Comparison of ENCODE assay signal across 9 cellular contexts in genomic region chr21:44926364-44927101, GRCh38. TPM values are rescaled to one million over a fixed set of nuclear protein-coding genes. Genes with fewer than 3 reads are reported as not detected.
DNase-seq lines count a peak whose midpoint lies in the region; ATAC-seq, FAIRE-seq and TF ChIP-seq lines count a peak whose summit lies in the region.
"Had no signal": no experiment of that assay in that cellular context is flagged by ENCODE, and none has a peak within 500 bp of the region (broad histone marks: within the 10 kb centered on the region; RNA-seq: fewer than 3 reads in every experiment).

No MANE protein-coding gene starts in this region.

- H3K27ac ChIP-seq in left ventricle myocardium inferior (replicated peaks) (no peak overlapping the region), keratinocyte (ENCODE audit: control insufficient read depth, insufficient read depth, low read length) (peak overlapping the region; percentile 20), aorta (ENCODE audit: low read depth in 1 of 2, low read length in 2 of 2) (no peak overlapping the region), H9 (ENCODE audit: insufficient read length, low read depth, low read length) (no peak overlapping the region), testis (no peak overlapping the region)
- H3K27ac ChIP-seq: C4-2B had no signal

- H3K4me3 ChIP-seq in left ventricle myocardium inferior, result no peak overlapping the region
- H3K4me3 ChIP-seq in keratinocyte (ENCODE audit: control insufficient read depth in 2 of 3, extremely low read depth in 1 of 3, insufficient read depth in 2 of 3, low read depth in 1 of 3, low read length in 3 of 3), result no peak overlapping the region
- H3K4me3 ChIP-seq in aorta (ENCODE audit: low read length in 2 of 2), result no peak overlapping the region
- H3K4me3 ChIP-seq in testis, result no peak overlapping the region

- WGBS in aorta, 2 donors, result 65 to 68% methylated on average over 23 of the region's 23 CpGs
- WGBS in H9 (ENCODE audit: extremely low coverage, insufficient read length, low lambda C conversion rate), result no CpG with 5 or more reads among the region's 23 CpGs
- 66 to 67% methylated on average over 17 to 23 of the region's 23 CpGs for WGBS in testis, 2 donors

- TF ChIP-seq CTCF in left ventricle myocardium inferior (IDR thresholded peaks at IDR 0.05; ENCODE audit: borderline replicate concordance), result no peak
- no peak for TF ChIP-seq CTCF in activated CD8-positive, alpha-beta T cell treated with anti-CD3 and anti-CD28 coated beads for 36 hours (IDR thresholded peaks at IDR 0.05)
- no peak for TF ChIP-seq CTCF in keratinocyte (optimal IDR thresholded peaks at IDR 0.05 in 1 of 3, IDR thresholded peaks at IDR 0.05 in 1 of 3, conservative IDR thresholded peaks at IDR 0.05 in 1 of 3; ENCODE audit: extremely low read depth in 1 of 3, insufficient read depth in 2 of 3, low read length in 3 of 3)
- TF ChIP-seq CTCF in H9 (conservative IDR thresholded peaks at IDR 0.05), result no peak
- TF ChIP-seq CTCF in testis (IDR thresholded peaks at IDR 0.05), result no peak

- H3K27me3 ChIP-seq in left ventricle myocardium inferior (ENCODE audit: low read depth), result peaks cover 67% of the 10 kb centered on the region
- peaks cover 12% of the 10 kb centered on the region for H3K27me3 ChIP-seq in keratinocyte (ENCODE audit: control insufficient read depth, extremely low read depth, insufficient read depth, low read length)
- no peaks in the 10 kb centered on the region for H3K27me3 ChIP-seq in aorta (ENCODE audit: control insufficient read depth in 1 of 2, insufficient read depth in 2 of 2, low read length in 1 of 2)
- H3K27me3 ChIP-seq in H9 (ENCODE audit: insufficient read depth, low read length), result peaks cover 44% of the 10 kb centered on the region; the same call in 1 of the 2 replicates
- H3K27me3 ChIP-seq in testis, result no peaks in the 10 kb centered on the region

- no peak overlapping the region for H4K5ac ChIP-seq in H9 (ENCODE audit: insufficient read length, low read depth, low read length)

- POLR2A ChIA-PET in activated CD8-positive, alpha-beta T cell treated with anti-CD3 and anti-CD28 coated beads for 36 hours (lab: Charles Lee), result interaction anchor here (1.0 to 4.6 kb wide), 10 partner anchors 13 to 127 kb away, joined by 3 to 34 read pairs (median 4); partner anchors contain the start of genes PTTG1IP, SLX9 and UBE2G2

- H3K14ac ChIP-seq in H9 (ENCODE audit: insufficient read depth, low read length), result no peak overlapping the region; the same call in 1 of the 2 replicates

- peak overlapping the region; percentile 96 for H3K27ac Mint-ChIP-seq in activated CD8-positive, alpha-beta T cell treated with anti-CD3 and anti-CD28 coated beads for 36 hours
- no peak overlapping the region for H3K27ac Mint-ChIP-seq in H9

- H2BK5ac ChIP-seq in H9 (ENCODE audit: insufficient read length, low read length), result no peak overlapping the region

- dilution Hi-C loops in keratinocyte (cut with MboI; ENCODE audit: extremely low pct_ligation_motif_present, low sequenced_read_pairs), result no loop called here

- H3K23me2 ChIP-seq in H9 (ENCODE audit: insufficient read length, low read depth, low read length, poor library complexity, severe bottlenecking), result peaks cover 4% of the 10 kb centered on the region

- H4K20me1 ChIP-seq in keratinocyte (ENCODE audit: control insufficient read depth, extremely low read depth, insufficient read depth, low read length) (no peaks in the 10 kb centered on the region), H9 (ENCODE audit: control insufficient read depth, insufficient read depth, insufficient read length) (no peaks in the 10 kb centered on the region)

- H3K9me3 Mint-ChIP-seq in activated CD8-positive, alpha-beta T cell treated with anti-CD3 and anti-CD28 coated beads for 36 hours, result no peaks in the 10 kb centered on the region
- peaks cover 2% of the 10 kb centered on the region in 2 experiments; a peak in 1 of 5 replicates for H3K9me3 Mint-ChIP-seq in H9

- no peak overlapping the region for H3T11ph ChIP-seq in H9 (ENCODE audit: low read length)

- H3K79me1 ChIP-seq in H9 (ENCODE audit: insufficient read depth, low read depth, low read length, poor library complexity, severe bottlenecking), result no peaks in the 10 kb centered on the region

- H3K36me3 Mint-ChIP-seq in activated CD8-positive, alpha-beta T cell treated with anti-CD3 and anti-CD28 coated beads for 36 hours (ENCODE audit: low read depth), result peaks cover 36% of the 10 kb centered on the region
- no peaks in the 10 kb centered on the region; a peak in 1 of 7 replicates for H3K36me3 Mint-ChIP-seq in H9 (ENCODE audit: insufficient read depth in 1 of 3, low read depth in 3 of 3)

- intact Hi-C loops in left ventricle myocardium inferior (cut with micrococcal nuclease), result no loop called here
- intact Hi-C loops in Right ventricle myocardium inferior (cut with DNase I), result no loop called here
- intact Hi-C loops in activated CD8-positive, alpha-beta T cell treated with anti-CD3 and anti-CD28 coated beads for 36 hours (cut with micrococcal nuclease), result loop anchor here (5.0 to 10.0 kb wide), 2 partner anchors 34 to 52 kb away; partner anchors contain the start of gene PTTG1IP
- intact Hi-C loops in aorta (cut with DNase I), result no loop called here
- intact Hi-C loops in testis (cut with DNase I; ENCODE audit: low total_unique reads), result no loop called here

- TF ChIP-seq POLR2A in testis (IDR thresholded peaks at IDR 0.05), result no peak

- H3K4me2 ChIP-seq in keratinocyte (ENCODE audit: control insufficient read depth, extremely low read depth, insufficient read depth, low read depth, low read length), result no peak overlapping the region
- no peak overlapping the region for H3K4me2 ChIP-seq in H9 (ENCODE audit: insufficient read depth, insufficient read length, low read length)

- H3K27me3 Mint-ChIP-seq in activated CD8-positive, alpha-beta T cell treated with anti-CD3 and anti-CD28 coated beads for 36 hours, result no peaks in the 10 kb centered on the region
- peaks cover 68% of the 10 kb centered on the region for H3K27me3 Mint-ChIP-seq in H9 (ENCODE audit: low read depth)

- H3K36me3 ChIP-seq in left ventricle myocardium inferior (no peaks in the 10 kb centered on the region), keratinocyte (ENCODE audit: control insufficient read depth in 2 of 2, extremely low read depth in 1 of 2, insufficient read depth in 2 of 2, low read length in 2 of 2) (no peaks in the 10 kb centered on the region), aorta (ENCODE audit: control insufficient read depth in 1 of 2, insufficient read depth in 2 of 2, low read length in 1 of 2) (no peaks in the 10 kb centered on the region), testis (ENCODE audit: low read depth, missing control alignments) (no peaks in the 10 kb centered on the region)

- H3K4ac ChIP-seq in H9 (ENCODE audit: low read depth, low read length), result no peak overlapping the region

- DNase-seq in left ventricle myocardium inferior (peak; percentile 16), Right ventricle myocardium inferior (ENCODE audit: missing footprints) (no peak), keratinocyte (ENCODE audit: low read depth, low spot score) (no peak), aorta (peak; percentile 50 to 75), H9 (no peak), testis (no peak)
- DNase-seq in activated CD8-positive, alpha-beta T cell treated with anti-CD3 and anti-CD28 coated beads for 36 hours, result peak; percentile 77

- peaks cover 83% of the 10 kb centered on the region for H3K4me1 Mint-ChIP-seq in activated CD8-positive, alpha-beta T cell treated with anti-CD3 and anti-CD28 coated beads for 36 hours (ENCODE audit: low read depth)
- peaks cover 38 to 49% of the 10 kb centered on the region in 2 experiments for H3K4me1 Mint-ChIP-seq in H9

- FAIRE-seq in keratinocyte (lab: Jason Lieb, UNC), result peak; percentile 71

- H3K9ac ChIP-seq in keratinocyte (ENCODE audit: control insufficient read depth, extremely low read depth, insufficient read depth, low read length) (no peak overlapping the region), H9 (ENCODE audit: extremely low read depth, insufficient read length, low read length) (no peak overlapping the region)

- ATAC-seq in Right ventricle myocardium inferior, result no peak
- peak; percentile 34 for ATAC-seq in activated CD8-positive, alpha-beta T cell treated with anti-CD3 and anti-CD28 coated beads for 36 hours
- ATAC-seq in aorta (ENCODE audit: low FRiP score), result no peak
- no peak for ATAC-seq in HG03097 (IDR thresholded peaks at IDR 0.05; ENCODE audit: low FRiP score, unreplicated experiment)

- H2AFZ ChIP-seq in keratinocyte (ENCODE audit: control insufficient read depth, low read length) (no peak overlapping the region), H9 (ENCODE audit: low read length) (no peak overlapping the region)

- no peaks in the 10 kb centered on the region for H3K9me1 ChIP-seq in keratinocyte (ENCODE audit: control insufficient read depth, extremely low read depth, insufficient read depth, low read length)

- H3K79me2 ChIP-seq in keratinocyte (ENCODE audit: control insufficient read depth, insufficient read depth, low read length), result no peaks in the 10 kb centered on the region
- H3K79me2 ChIP-seq in H9 (ENCODE audit: insufficient read depth, low read length), result no peaks in the 10 kb centered on the region

- H2BK20ac ChIP-seq in H9 (ENCODE audit: low read depth, low read length, poor library complexity, severe bottlenecking), result no peak overlapping the region

- no peak overlapping the region for H4K8ac ChIP-seq in H9 (replicated peaks; ENCODE audit: insufficient read length, low read depth, low read length)

- no peak overlapping the region for H2AK5ac ChIP-seq in H9 (ENCODE audit: insufficient read length, low read length)

- H3K4me1 ChIP-seq in left ventricle myocardium inferior (peaks cover 18% of the 10 kb centered on the region), keratinocyte (ENCODE audit: control insufficient read depth, extremely low read depth, insufficient read depth, low read length) (peaks cover 54% of the 10 kb centered on the region), aorta (ENCODE audit: control insufficient read depth in 1 of 2, insufficient read depth in 2 of 2, low read length in 2 of 2) (no peaks in the 10 kb centered on the region), H9 (ENCODE audit: insufficient read depth, low read length) (peaks cover 3% of the 10 kb centered on the region; the same call in 1 of the 2 replicates), testis (peaks cover 9% of the 10 kb centered on the region)

- no peak overlapping the region for H2BK12ac ChIP-seq in H9 (ENCODE audit: insufficient read length, low read depth, low read length)

- H3K4me3 Mint-ChIP-seq in activated CD8-positive, alpha-beta T cell treated with anti-CD3 and anti-CD28 coated beads for 36 hours, result peak overlapping the region; percentile 78
- peak overlapping the region in 1 of 2 experiments; percentile 60; a peak in 2 of 5 replicates for H3K4me3 Mint-ChIP-seq in H9

- no peak overlapping the region for H2BK120ac ChIP-seq in H9 (ENCODE audit: low read depth, low read length, poor library complexity, severe bottlenecking)

- no peak overlapping the region for H4K91ac ChIP-seq in H9 (ENCODE audit: insufficient read length, low read depth, low read length)

- no peak overlapping the region for H2BK15ac ChIP-seq in H9 (ENCODE audit: low read depth, low read length)

- H3K23ac ChIP-seq in H9 (ENCODE audit: insufficient read length, low read depth, low read length), result no peak overlapping the region

- no peak overlapping the region for H3K18ac ChIP-seq in H9 (ENCODE audit: insufficient read length, low read depth, low read length)

- CTCF ChIA-PET in activated CD8-positive, alpha-beta T cell treated with anti-CD3 and anti-CD28 coated beads for 36 hours (lab: Charles Lee), result interaction anchor here (0.8 to 3.5 kb wide), 9 partner anchors 9 to 211 kb away, joined by 3 to 14 read pairs (median 10); partner anchors contain the start of gene UBE2G2

- H3K9me3 ChIP-seq in left ventricle myocardium inferior (replicated peaks) (no peaks in the 10 kb centered on the region), keratinocyte (ENCODE audit: control insufficient read depth, low read depth, low read length) (no peaks in the 10 kb centered on the region), aorta (ENCODE audit: control insufficient read depth, low read length) (no peaks in the 10 kb centered on the region), H9 (ENCODE audit: control insufficient read depth, low read depth, low read length) (no peaks in the 10 kb centered on the region), testis (no peaks in the 10 kb centered on the region)

- H3K56ac ChIP-seq in H9 (ENCODE audit: insufficient read length, low read depth, low read length), result no peak overlapping the region

RNA-seq across cellular contexts. Expression of gene ITGB2, which starts 5.8 kb away (rescaled TPM):
- total RNA-seq in left ventricle myocardium inferior, result 18.6 TPM
- 36.7 TPM for total RNA-seq in Right ventricle myocardium inferior
- total RNA-seq in activated CD8-positive, alpha-beta T cell treated with anti-CD3 and anti-CD28 coated beads for 36 hours, result 100 to 1,000 TPM; 340 to 343 TPM
- 0.55 to 0.86 TPM (median 0.72 TPM) in 3 replicates for polyA plus RNA-seq in keratinocyte
- polyA plus RNA-seq in keratinocyte (2011; ENCODE audit: low read depth), result not detected
- polyA plus RNA-seq in keratinocyte (2011; cell fraction: cytosol; rRNA removed), result 0.29 and 1.0 TPM in 2 replicates
- 2.0 and 2.7 TPM in 2 replicates for polyA plus RNA-seq in keratinocyte (2011; cell fraction: nucleus; rRNA removed)
- polyA plus RNA-seq in keratinocyte (2012; ENCODE audit: low replicate concordance), result 0.17 and 1.0 TPM in 2 replicates
- 0.40 to 3.1 TPM (median 1.4 TPM) in 3 replicates for polyA minus RNA-seq in keratinocyte
- 6.5 TPM for polyA minus RNA-seq in keratinocyte (2011; cell fraction: cytosol; rRNA and poly(A)+ RNA removed)
- polyA minus RNA-seq in keratinocyte (2011; cell fraction: nucleus; rRNA and poly(A)+ RNA removed), result 3.8 and 6.5 TPM in 2 replicates
- 100 to 1,000 TPM in 1 of 2 donors, 10 to 100 TPM in 1; 65.5 to 110 TPM for total RNA-seq in aorta
- polyA plus RNA-seq in aorta, result 10 to 100 TPM in 1 of 2 donors, 1 to 10 TPM in 1; 6.7 to 48.5 TPM
- total RNA-seq in H9 (2021), result 0.61 and 1.1 TPM in 2 replicates
- 10 to 100 TPM in 1 of 2 donors, 1 to 10 TPM in 1; 5.6 to 29.5 TPM for total RNA-seq in testis
- polyA plus RNA-seq in testis (ENCODE audit: insufficient read depth, low read depth, low replicate concordance), result 27.4 TPM

RNA-seq across cellular contexts. Expression of gene SLX9, which starts 13.3 kb away (rescaled TPM):
- total RNA-seq in left ventricle myocardium inferior, result 70.7 TPM
- total RNA-seq in Right ventricle myocardium inferior, result 66.5 TPM
- 10 to 100 TPM; 76.0 to 76.5 TPM for total RNA-seq in activated CD8-positive, alpha-beta T cell treated with anti-CD3 and anti-CD28 coated beads for 36 hours
- polyA plus RNA-seq in keratinocyte, result 18.5 to 26.8 TPM (median 21.8 TPM) in 3 replicates
- polyA plus RNA-seq in keratinocyte (2011; ENCODE audit: low read depth), result 10.9 TPM
- polyA plus RNA-seq in keratinocyte (2011; cell fraction: cytosol; rRNA removed), result 11.7 and 37.9 TPM in 2 replicates
- 12.2 and 16.0 TPM in 2 replicates for polyA plus RNA-seq in keratinocyte (2011; cell fraction: nucleus; rRNA removed)
- polyA plus RNA-seq in keratinocyte (2012; ENCODE audit: low replicate concordance), result 19.1 and 41.5 TPM in 2 replicates
- 5.5 to 8.2 TPM (median 6.2 TPM) in 3 replicates for polyA minus RNA-seq in keratinocyte
- polyA minus RNA-seq in keratinocyte (2011; cell fraction: cytosol; rRNA and poly(A)+ RNA removed), result 43.4 TPM
- 9.0 and 9.2 TPM in 2 replicates for polyA minus RNA-seq in keratinocyte (2011; cell fraction: nucleus; rRNA and poly(A)+ RNA removed)
- 10 to 100 TPM; 21.5 to 29.6 TPM for total RNA-seq in aorta
- 10 to 100 TPM; 17.3 to 19.2 TPM for polyA plus RNA-seq in aorta
- total RNA-seq in H9 (2021), result 74.3 and 76.4 TPM in 2 replicates
- 10 to 100 TPM; 30.8 to 31.9 TPM for total RNA-seq in testis
- polyA plus RNA-seq in testis (ENCODE audit: insufficient read depth, low read depth, low replicate concordance), result 46.2 TPM

RNA-seq across cellular contexts. Expression of gene PTTG1IP, which starts 53.0 kb away (rescaled TPM):
- total RNA-seq in left ventricle myocardium inferior (171 TPM), Right ventricle myocardium inferior (160 TPM), aorta (100 to 1,000 TPM; 268 to 271 TPM), H9 (2021) (107 and 112 TPM in 2 replicates), testis (100 to 1,000 TPM; 190 to 195 TPM)
- 10 to 100 TPM; 60.7 to 61.8 TPM for total RNA-seq in activated CD8-positive, alpha-beta T cell treated with anti-CD3 and anti-CD28 coated beads for 36 hours
- polyA plus RNA-seq in keratinocyte (132 to 140 TPM (median 137 TPM) in 3 replicates), aorta (100 to 1,000 TPM; 103 to 191 TPM), testis (ENCODE audit: insufficient read depth, low read depth, low replicate concordance) (171 TPM)
- polyA plus RNA-seq in keratinocyte (2011; ENCODE audit: low read depth), result 97.7 TPM
- polyA plus RNA-seq in keratinocyte (2011; cell fraction: cytosol; rRNA removed), result 114 and 141 TPM in 2 replicates
- 152 and 154 TPM in 2 replicates for polyA plus RNA-seq in keratinocyte (2011; cell fraction: nucleus; rRNA removed)
- 111 and 120 TPM in 2 replicates for polyA plus RNA-seq in keratinocyte (2012; ENCODE audit: low replicate concordance)
- polyA minus RNA-seq in keratinocyte, result 69.3 to 118 TPM (median 90.8 TPM) in 3 replicates
- 232 TPM for polyA minus RNA-seq in keratinocyte (2011; cell fraction: cytosol; rRNA and poly(A)+ RNA removed)
- polyA minus RNA-seq in keratinocyte (2011; cell fraction: nucleus; rRNA and poly(A)+ RNA removed), result 92.1 and 106 TPM in 2 replicates

Comparison
In these comparisons a context has a peak if more than half of its experiments do, and no peak if none do; other contexts are left out.
1. DNase-seq: peak in left ventricle myocardium inferior (single experiment), activated CD8-positive, alpha-beta T cell treated with anti-CD3 and anti-CD28 coated beads for 36 hours (single experiment) and aorta (2 of 2); none in Right ventricle myocardium inferior (single experiment), keratinocyte (single experiment), H9 (single experiment) and testis (single experiment).